17 cellular contexts compared by ENCODE assay signal in genomic region chr9:2720179-2720654, GRCh38. TPM values are rescaled to one million over a fixed set of nuclear protein-coding genes. Genes with fewer than 3 reads are reported as not detected.
DNase-seq lines count a peak whose midpoint lies in the region; ATAC-seq and TF ChIP-seq lines count a peak whose summit lies in the region.
"Had no signal": no experiment of that assay in that cellular context is flagged by ENCODE, and none has a peak within 500 bp of the region (broad histone marks: within the 10 kb centered on the region; RNA-seq: fewer than 3 reads in every experiment).

No MANE protein-coding gene starts in this region.

- H3K36me3 ChIP-seq in Karpas-422 (ENCODE audit: insufficient read depth, low read length) (no peaks in the 10 kb centered on the region), esophagus muscularis mucosa (peaks cover 0 to 8% (median 0%) of the 10 kb centered on the region in 4 donors), liver (ENCODE audit: control insufficient read depth in 4 of 4, insufficient read depth in 3 of 4, low read depth in 1 of 4, low read length in 3 of 4) (no peaks in the 10 kb centered on the region)

- TF ChIP-seq CTCF in esophagus muscularis mucosa (IDR thresholded peaks at IDR 0.05), result no peak
- no peak for TF ChIP-seq CTCF in liver (IDR thresholded peaks at IDR 0.05; ENCODE audit: low read depth, low read length, missing input control)

- ATAC-seq in HG02798 (IDR thresholded peaks at IDR 0.05; ENCODE audit: poor library complexity, unreplicated experiment), result no peak
- ATAC-seq in GM19395 (IDR thresholded peaks at IDR 0.05; ENCODE audit: unreplicated experiment), result no peak

- H2AFZ ChIP-seq in Karpas-422 (ENCODE audit: low read length), result no peak overlapping the region

- no peaks in the 10 kb centered on the region for H3K27me3 ChIP-seq in Karpas-422 (ENCODE audit: low read length)
- H3K27me3 ChIP-seq in esophagus muscularis mucosa, result no peaks in the 10 kb centered on the region
- H3K27me3 ChIP-seq in liver (ENCODE audit: control insufficient read depth in 4 of 4, insufficient read depth in 4 of 4, low read length in 3 of 4), result no peaks in the 10 kb centered on the region

- H3K79me2 ChIP-seq in Karpas-422 (ENCODE audit: low read length), result no peaks in the 10 kb centered on the region

- H3K27ac ChIP-seq in Karpas-422 (ENCODE audit: low read length) (peak overlapping the region; percentile 8), esophagus muscularis mucosa (replicated peaks in 1 of 4) (no peak overlapping the region), liver (ENCODE audit: low read depth in 1 of 2, low read length in 2 of 2) (peak overlapping the region in 1 of 2 donors; percentile 57)

- no peaks in the 10 kb centered on the region for H4K20me1 ChIP-seq in Karpas-422 (ENCODE audit: insufficient read depth, low read depth, low read length)

- no peak for TF ChIP-seq POLR2A in esophagus muscularis mucosa (IDR thresholded peaks at IDR 0.05; ENCODE audit: low read depth)

- H3K4me2 ChIP-seq in Karpas-422 (ENCODE audit: low read depth, low read length, poor library complexity, severe bottlenecking), result no peak overlapping the region

- H3K4me1 ChIP-seq in Karpas-422 (ENCODE audit: low read length) (peaks cover 35% of the 10 kb centered on the region), esophagus muscularis mucosa (no peaks in the 10 kb centered on the region), liver (ENCODE audit: control insufficient read depth in 4 of 4, insufficient read depth in 4 of 4, low read length in 3 of 4) (peaks cover 0 to 11% (median 5%) of the 10 kb centered on the region in 4 donors)

- DNase-seq in ACHN (peak; percentile 39), Karpas-422 (no peak), esophagus muscularis mucosa (ENCODE audit: extremely low spot score) (peak; percentile 24), T-helper 1 cell (no peak), COLO668 (lab: John Stamatoyannopoulos, UW; ENCODE audit: unreplicated experiment) (no peak)
- DNase-seq: CD4-positive, CD25-positive, alpha-beta regulatory T cell; DND-41; GDM1; MV-4-11; NCI-H1417 treated with DMSO at 0.1 percent for 48 hours; NCI-H2029; NCI-H2227 treated with DMSO at 0.1 percent for 48 hours; NCI-H526 treated with DMSO at 0.1 percent for 48 hours had no signal

- no peaks in the 10 kb centered on the region for H3K9me3 ChIP-seq in Karpas-422 (ENCODE audit: low read length)
- H3K9me3 ChIP-seq in esophagus muscularis mucosa, result no peaks in the 10 kb centered on the region
- H3K9me3 ChIP-seq in liver (ENCODE audit: control insufficient read depth in 4 of 4, low read length in 3 of 4), result no peaks in the 10 kb centered on the region

- H3K9me2 ChIP-seq in Karpas-422 (replicated peaks; ENCODE audit: insufficient read depth, low read length), result no peaks in the 10 kb centered on the region

- in situ Hi-C loops in ACHN (cut with HindIII; ENCODE audit: low pct_ligation_motif_present, low pct_unique_long_range_greater_than_20kb, low sequenced_read_pairs), result no loop called here

- intact Hi-C loops in esophagus muscularis mucosa (cut with DNase I), result loop anchor here (10.0 kb wide), 1 partner anchor 485 kb away; no protein-coding TSS in a partner anchor

- H3K9ac ChIP-seq in Karpas-422 (ENCODE audit: low read length) (no peak overlapping the region; the same call in 1 of the 2 replicates), liver (ENCODE audit: low read depth in 1 of 2, low read length in 2 of 2) (no peak overlapping the region)

- no peak overlapping the region for H3K4me3 ChIP-seq in Karpas-422 (ENCODE audit: low read length)
- no peak overlapping the region for H3K4me3 ChIP-seq in esophagus muscularis mucosa
- H3K4me3 ChIP-seq in liver (ENCODE audit: low read depth in 1 of 3, low read length in 3 of 3), result no peak overlapping the region

- TF ChIP-seq EP300 in esophagus muscularis mucosa (IDR thresholded peaks at IDR 0.05), result no peak

- TF ChIP-seq RAD21 in liver (IDR thresholded peaks at IDR 0.05), result peak; percentile 21 to 43

- WGBS in esophagus muscularis mucosa, result 89% methylated on average over 1 of the region's 1 CpG
- 39% methylated on average over 1 of the region's 1 CpG for WGBS in liver

TF ChIP-seq in liver, 16 proteins besides CTCF, POLR2A, EP300 and RAD21:
- peak; percentile 73 for TF ChIP-seq SP1 (IDR thresholded peaks at IDR 0.05)
- no peak for TF ChIP-seq ATF3 (IDR thresholded peaks at IDR 0.05)
- TF ChIP-seq FOXA2 (IDR thresholded peaks at IDR 0.05), result peak; percentile 89
- TF ChIP-seq GABPA (IDR thresholded peaks at IDR 0.05 in 1 of 2, conservative IDR thresholded peaks at IDR 0.05 in 1 of 2), result peak in 1 of 2 donors; percentile 38
- peak; percentile 65 to 73 for TF ChIP-seq HNF4A (conservative IDR thresholded peaks at IDR 0.05)
- TF ChIP-seq NR2F2 (IDR thresholded peaks at IDR 0.05), result peak; percentile 30
- TF ChIP-seq MAX (IDR thresholded peaks at IDR 0.05), result peak; percentile 63
- no peak for TF ChIP-seq EGR1 (IDR thresholded peaks at IDR 0.05; ENCODE audit: low read depth in 2 of 2)
- TF ChIP-seq RXRA (IDR thresholded peaks at IDR 0.05), result peak; percentile 59 to 73
- TF ChIP-seq JUND (IDR thresholded peaks at IDR 0.05), result no peak
- peak; percentile 53 for TF ChIP-seq FOXA1 (IDR thresholded peaks at IDR 0.05)
- TF ChIP-seq ZBTB33 (IDR thresholded peaks at IDR 0.05), result peak; percentile 52
- no peak for TF ChIP-seq TAF1 (conservative IDR thresholded peaks at IDR 0.05)
- TF ChIP-seq REST (IDR thresholded peaks at IDR 0.05), result peak; percentile 74
- TF ChIP-seq HNF4G (IDR thresholded peaks at IDR 0.05), result peak; percentile 11
- peak; percentile 74 for TF ChIP-seq YY1 (IDR thresholded peaks at IDR 0.05)

RNA-seq across cellular contexts. Expression of gene KCNV2, which starts 2.9 kb away (rescaled TPM):
- total RNA-seq in Karpas-422 (2014; rRNA removed; shearing (Covaris generic); ENCODE audit: low replicate concordance), result 1.6 and 1.8 TPM in 2 replicates
- total RNA-seq in esophagus muscularis mucosa, result not detected
- total RNA-seq in liver, result not detected
- under 1 TPM in 1 of 2 donors, not detected in 1; 0.10 TPM for polyA plus RNA-seq in liver
- total RNA-seq: CD4-positive, CD25-positive, alpha-beta regulatory T cell; SK-MEL-5 had no signal
- polyA plus RNA-seq: CD4-positive, CD25-positive, alpha-beta regulatory T cell had no signal

Comparison
In these comparisons a context has a peak if more than half of its experiments do, and no peak if none do; other contexts are left out.
1. DNase-seq: peak in ACHN (single experiment) and esophagus muscularis mucosa (single experiment); none in Karpas-422 (single experiment), T-helper 1 cell (0 of 5) and COLO668 (single experiment).